8 cellular contexts compared by ENCODE assay signal in genomic region chr6:122033564-122034181, GRCh38.
A peak's percentile ranks its signal among the peaks of the same experiment; 100 is the strongest.
DNase-seq lines count a peak whose midpoint lies in the region; ATAC-seq and TF ChIP-seq lines count a peak whose summit lies in the region.

No MANE protein-coding gene starts in this region.

- no peak for TF ChIP-seq POLR2A in esophagus squamous epithelium (IDR thresholded peaks at IDR 0.05)
- TF ChIP-seq POLR2A in lower leg skin (IDR thresholded peaks at IDR 0.05), result no peak

- no peaks in the 10 kb centered on the region for H3K79me2 ChIP-seq in MM.1S (ENCODE audit: low read length)

- H3K27ac ChIP-seq in MM.1S (ENCODE audit: low read length) (no peak overlapping the region), esophagus squamous epithelium (no peak overlapping the region)

- DNase-seq in Right ventricle myocardium inferior (ENCODE audit: missing footprints), result no peak
- DNase-seq in cardiac septum (ENCODE audit: low spot score), result no peak
- DNase-seq in MM.1S, result peak; percentile 59
- peak; percentile 59 for DNase-seq in SHP77 treated with DMSO at 0.1 percent for 48 hours (lab: John Stamatoyannopoulos, UW)
- DNase-seq in esophagus squamous epithelium (lab: John Stamatoyannopoulos, UW), result no peak
- peak; percentile 11 for DNase-seq in nephron progenitor cell
- no peak for DNase-seq in lower leg skin (ENCODE audit: low spot score in 2 of 2)

- H3F3A ChIP-seq in MM.1S (ENCODE audit: insufficient read depth, low read length), result no peaks in the 10 kb centered on the region

- H4K20me1 ChIP-seq in MM.1S (ENCODE audit: insufficient read depth, low read length), result no peaks in the 10 kb centered on the region

- no peaks in the 10 kb centered on the region for H3K9me2 ChIP-seq in MM.1S (replicated peaks; ENCODE audit: insufficient read depth, low read length)

- TF ChIP-seq CTCF in MM.1S (IDR thresholded peaks at IDR 0.05; ENCODE audit: low read length), result peak; percentile 65
- peak; percentile 25 to 79 (median 61) for TF ChIP-seq CTCF in esophagus squamous epithelium (IDR thresholded peaks at IDR 0.05)
- peak; percentile 69 for TF ChIP-seq CTCF in nephron progenitor cell (IDR thresholded peaks at IDR 0.05)
- no peak for TF ChIP-seq CTCF in lower leg skin (IDR thresholded peaks at IDR 0.05)

- H3K27ac Mint-ChIP-seq in nephron progenitor cell, result no peak overlapping the region

- H3K9me3 Mint-ChIP-seq in nephron progenitor cell, result no peaks in the 10 kb centered on the region

- H3K4me1 Mint-ChIP-seq in nephron progenitor cell, result peaks cover 9% of the 10 kb centered on the region

- H3K4me3 ChIP-seq in MM.1S (ENCODE audit: low read length), result no peak overlapping the region
- no peak overlapping the region for H3K4me3 ChIP-seq in esophagus squamous epithelium
- no peak overlapping the region for H3K4me3 ChIP-seq in lower leg skin (ENCODE audit: low read depth, poor library complexity, severe bottlenecking)

- ATAC-seq in Right ventricle myocardium inferior (peak; percentile 87), HG02588 (IDR thresholded peaks at IDR 0.05; ENCODE audit: unreplicated experiment) (peak; percentile 92)

- H3K27me3 ChIP-seq in MM.1S (replicated peaks; ENCODE audit: insufficient read depth, low read length), result no peaks in the 10 kb centered on the region
- no peaks in the 10 kb centered on the region for H3K27me3 ChIP-seq in esophagus squamous epithelium

- H3K4me1 ChIP-seq in MM.1S (ENCODE audit: low read length) (no peaks in the 10 kb centered on the region), esophagus squamous epithelium (peaks cover 0 to 10% (median 0%) of the 10 kb centered on the region in 3 donors)

- intact Hi-C loops in Right ventricle myocardium inferior (cut with DNase I) (loop anchor here (2.0 to 10.0 kb wide), 5 partner anchors 25 to 603 kb away; no protein-coding TSS in a partner anchor), cardiac septum (cut with DNase I) (loop anchor here (1.0 to 5.0 kb wide), 3 partner anchors 181 to 603 kb away; partner anchors contain the start of gene GJA1), esophagus squamous epithelium (cut with DNase I) (no loop called here), lower leg skin (cut with DNase I; ENCODE audit: low total_unique reads) (no loop called here)

- no peak overlapping the region for H3K9ac ChIP-seq in MM.1S (ENCODE audit: low read length)

- H3K36me3 ChIP-seq in MM.1S (replicated peaks; ENCODE audit: insufficient read depth, low read length), result no peaks in the 10 kb centered on the region
- no peaks in the 10 kb centered on the region for H3K36me3 ChIP-seq in esophagus squamous epithelium

- no peak overlapping the region for H3K4me3 Mint-ChIP-seq in nephron progenitor cell

- no peaks in the 10 kb centered on the region for H3K36me3 Mint-ChIP-seq in nephron progenitor cell (ENCODE audit: low read depth)

- H3K27me3 Mint-ChIP-seq in nephron progenitor cell (ENCODE audit: low read depth, poor library complexity), result no peaks in the 10 kb centered on the region

- H2AFZ ChIP-seq in MM.1S (ENCODE audit: low read length), result no peak overlapping the region

- H3K4me2 ChIP-seq in MM.1S (ENCODE audit: low read depth, low read length), result no peak overlapping the region

- H3K9me3 ChIP-seq in MM.1S (replicated peaks; ENCODE audit: insufficient read depth, low read length) (no peaks in the 10 kb centered on the region), esophagus squamous epithelium (no peaks in the 10 kb centered on the region)

- WGBS in esophagus squamous epithelium, 2 donors, result 0 to 10% methylated on average over 1 of the region's 1 CpG
- 0% methylated on average over 1 of the region's 1 CpG for WGBS in lower leg skin, 2 donors

Comparison
In these comparisons a context has a peak if more than half of its experiments do, and no peak if none do; other contexts are left out.
1. DNase-seq: peak in MM.1S (single experiment), SHP77 treated with DMSO at 0.1 percent for 48 hours (single experiment) and nephron progenitor cell (single experiment); none in Right ventricle myocardium inferior (single experiment), cardiac septum (single experiment), esophagus squamous epithelium (single experiment) and lower leg skin (0 of 2).
2. CTCF ChIP-seq: peak in MM.1S (single experiment), esophagus squamous epithelium (6 of 6) and nephron progenitor cell (single experiment); none in lower leg skin (0 of 3).
3. intact Hi-C loops: an anchor here in Right ventricle myocardium inferior (2.0 to 10.0 kb wide) and cardiac septum (1.0 to 5.0 kb wide); none called in esophagus squamous epithelium and lower leg skin.